ENCODE assay signal across 18 cellular contexts in genomic region chr1:92511541-92511940, GRCh38. TPM values are rescaled to one million over a fixed set of nuclear protein-coding genes. Genes with fewer than 3 reads are reported as not detected.
DNase-seq lines count a peak whose midpoint lies in the region; ATAC-seq and TF ChIP-seq lines count a peak whose summit lies in the region.
"Had no signal": no experiment of that assay in that cellular context is flagged by ENCODE, and none has a peak within 500 bp of the region (broad histone marks: within the 10 kb centered on the region; RNA-seq: fewer than 3 reads in every experiment).

No MANE protein-coding gene starts in this region.

- no peak overlapping the region for H3K27ac Mint-ChIP-seq in stimulated activated naive B cell treated with anti-CD40 and anti-IgM and Interleukin-4, amounts not matched to agents 10 μg/mL and 1 μg/mL and 100 μg/mL, for 72 hours
- H3K27ac Mint-ChIP-seq: nephron progenitor cell had no signal

- H3K9me3 ChIP-seq in body of pancreas = no peaks in the 10 kb centered on the region
- H3K9me3 ChIP-seq: thoracic aorta had no signal

- H3K36me3 ChIP-seq in body of pancreas (replicated peaks in 1 of 2; ENCODE audit: insufficient read depth in 1 of 2, low read depth in 2 of 2) = no peaks in the 10 kb centered on the region
- H3K36me3 ChIP-seq: thoracic aorta had no signal

- peaks cover 9 to 10% of the 10 kb centered on the region in 2 donors for H3K36me3 Mint-ChIP-seq in stimulated activated naive B cell treated with anti-CD40 and anti-IgM and Interleukin-4, amounts not matched to agents 10 μg/mL and 1 μg/mL and 100 μg/mL, for 72 hours

- no peaks in the 10 kb centered on the region for H3K27me3 Mint-ChIP-seq in stimulated activated naive B cell treated with anti-CD40 and anti-IgM and Interleukin-4, amounts not matched to agents 10 μg/mL and 1 μg/mL and 100 μg/mL, for 72 hours

- no peak overlapping the region for H3K4me3 ChIP-seq in body of pancreas
- H3K4me3 ChIP-seq: thoracic aorta had no signal

- ATAC-seq in GM18907 (IDR thresholded peaks at IDR 0.05; ENCODE audit: unreplicated experiment) = peak; percentile 88
- peak; percentile 74 for ATAC-seq in GM21447 (IDR thresholded peaks at IDR 0.05; ENCODE audit: unreplicated experiment)
- ATAC-seq in HG03045 (IDR thresholded peaks at IDR 0.05; ENCODE audit: unreplicated experiment) = peak; percentile 69
- ATAC-seq in HG03565 (IDR thresholded peaks at IDR 0.05; ENCODE audit: unreplicated experiment) = peak; percentile 72
- ATAC-seq in body of pancreas = no peak
- no peak for ATAC-seq in GM18520 (IDR thresholded peaks at IDR 0.05; ENCODE audit: unreplicated experiment)
- no peak for ATAC-seq in stimulated activated naive B cell treated with anti-CD40 and anti-IgM and Interleukin-4, amounts not matched to agents 10 μg/mL and 1 μg/mL and 100 μg/mL, for 72 hours (replicated peaks)

- DNase-seq in G401 (ENCODE audit: low spot score) (no peak), body of pancreas (no peak)
- DNase-seq in stimulated activated naive B cell treated with anti-CD40 and anti-IgM and Interleukin-4, amounts not matched to agents 10 μg/mL and 1 μg/mL and 100 μg/mL, for 72 hours = no peak
- DNase-seq: activated CD4-positive, alpha-beta T cell treated with anti-CD3 and anti-CD28 coated beads for 48 hours; anterior cingulate cortex; COR-L47; HCEC 1CT; NCI-H187; NCI-H446 treated with DMSO at 0.1 percent for 48 hours; nephron progenitor cell; SW 1271 had no signal

- in situ Hi-C loops in G401 (cut with HindIII; ENCODE audit: low sequenced_read_pairs) = no loop called here

- no peaks in the 10 kb centered on the region for H3K4me1 ChIP-seq in body of pancreas

- H3K9me3 Mint-ChIP-seq in stimulated activated naive B cell treated with anti-CD40 and anti-IgM and Interleukin-4, amounts not matched to agents 10 μg/mL and 1 μg/mL and 100 μg/mL, for 72 hours = no peaks in the 10 kb centered on the region
- H3K9me3 Mint-ChIP-seq: nephron progenitor cell had no signal

- no peak for TF ChIP-seq POLR2A in body of pancreas (IDR thresholded peaks at IDR 0.05)

- H3K27me3 ChIP-seq in body of pancreas = no peaks in the 10 kb centered on the region

- no peak for TF ChIP-seq CTCF in body of pancreas (IDR thresholded peaks at IDR 0.05)

- no peak overlapping the region for H3K27ac ChIP-seq in body of pancreas
- H3K27ac ChIP-seq: thoracic aorta had no signal

- 93 to 95% methylated on average over 4 of the region's 4 CpGs for WGBS in body of pancreas, 2 donors

- H3K4me3 Mint-ChIP-seq in stimulated activated naive B cell treated with anti-CD40 and anti-IgM and Interleukin-4, amounts not matched to agents 10 μg/mL and 1 μg/mL and 100 μg/mL, for 72 hours = no peak overlapping the region
- H3K4me3 Mint-ChIP-seq: nephron progenitor cell had no signal

- intact Hi-C loops in body of pancreas (cut with DNase I) = no loop called here

- peaks cover 3 to 16% of the 10 kb centered on the region in 2 donors for H3K4me1 Mint-ChIP-seq in stimulated activated naive B cell treated with anti-CD40 and anti-IgM and Interleukin-4, amounts not matched to agents 10 μg/mL and 1 μg/mL and 100 μg/mL, for 72 hours
- H3K4me1 Mint-ChIP-seq: nephron progenitor cell had no signal

RNA-seq across cellular contexts. Expression of gene GFI1, which starts 24.8 kb away (rescaled TPM):
- total RNA-seq in G401 (2014; rRNA removed; shearing (Covaris generic)) = 0.31 and 1.6 TPM in 2 replicates
- total RNA-seq in body of pancreas = 10 to 100 TPM in 1 of 2 donors, 1 to 10 TPM in 1; 6.7 to 14.5 TPM
- total RNA-seq: MCF 10A had no signal

Comparison
In these comparisons a context has a peak if more than half of its experiments do, and no peak if none do; other contexts are left out.
1. ATAC-seq: peak in GM18907 (single experiment), GM21447 (single experiment), HG03045 (single experiment) and HG03565 (single experiment); none in body of pancreas (single experiment), GM18520 (single experiment) and stimulated activated naive B cell treated with anti-CD40 and anti-IgM and Interleukin-4, amounts not matched to agents 10 μg/mL and 1 μg/mL and 100 μg/mL, for 72 hours (0 of 2).